Comparison of ENCODE assay signal across 1 cellular context in the genomic region with DNA sequence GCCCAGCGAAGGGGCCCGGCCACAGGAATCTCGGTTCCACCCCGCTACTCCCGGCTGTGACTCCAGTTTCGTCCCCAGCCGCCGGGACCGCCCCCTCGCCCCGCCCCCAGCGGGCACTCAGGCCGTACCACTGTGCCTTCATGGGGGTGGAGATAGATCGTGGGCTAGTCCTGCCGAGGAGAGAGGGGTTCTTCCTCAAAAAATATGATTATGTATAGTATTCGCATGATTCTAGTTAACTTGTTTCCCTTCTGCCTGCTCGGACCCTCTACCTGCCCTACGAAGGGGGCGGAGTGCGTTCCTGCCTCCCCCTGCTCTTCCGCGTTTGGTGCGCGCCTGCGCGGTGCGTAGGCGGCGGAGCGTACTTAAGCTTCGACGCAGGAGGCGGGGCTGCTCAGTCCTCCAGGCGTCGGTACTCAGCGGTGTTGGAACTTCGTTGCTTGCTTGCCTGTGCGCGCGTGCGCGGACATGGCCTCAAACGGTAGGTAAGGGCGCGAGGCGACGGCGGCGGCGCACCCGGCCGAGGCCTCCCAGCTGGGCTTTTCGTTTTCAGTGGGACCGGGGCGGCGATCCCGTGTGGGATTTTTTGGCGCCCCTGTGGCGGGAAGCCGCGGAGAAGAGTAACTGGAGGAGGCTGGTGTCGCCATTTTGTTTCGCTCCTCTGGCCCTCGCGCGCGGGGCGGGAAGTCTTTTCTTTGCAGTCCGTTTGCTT.
TF ChIP-seq lines count a peak whose summit lies in the region.

A gene (plus strand): TSS at position 393 of the 712 bp plus-strand sequence. CDS start 76 bp downstream, at position 469.

TF ChIP-seq in A549, 52 proteins besides CTCF, POLR2A, EP300 and RAD21 (continued from another document):
- TF ChIP-seq, protein P1, sequence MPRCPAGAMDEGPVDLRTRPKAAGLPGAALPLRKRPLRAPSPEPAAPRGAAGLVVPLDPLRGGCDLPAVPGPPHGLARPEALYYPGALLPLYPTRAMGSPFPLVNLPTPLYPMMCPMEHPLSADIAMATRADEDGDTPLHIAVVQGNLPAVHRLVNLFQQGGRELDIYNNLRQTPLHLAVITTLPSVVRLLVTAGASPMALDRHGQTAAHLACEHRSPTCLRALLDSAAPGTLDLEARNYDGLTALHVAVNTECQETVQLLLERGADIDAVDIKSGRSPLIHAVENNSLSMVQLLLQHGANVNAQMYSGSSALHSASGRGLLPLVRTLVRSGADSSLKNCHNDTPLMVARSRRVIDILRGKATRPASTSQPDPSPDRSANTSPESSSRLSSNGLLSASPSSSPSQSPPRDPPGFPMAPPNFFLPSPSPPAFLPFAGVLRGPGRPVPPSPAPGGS (IDR thresholded peaks at IDR 0.05): peak; percentile 100
- TF ChIP-seq SMC3 (IDR thresholded peaks at IDR 0.05) (no peak), GATA3 (IDR thresholded peaks at IDR 0.05; ENCODE audit: borderline replicate concordance) (peak; percentile 94), RARB (CRISPR knock-in tag; IDR thresholded peaks at IDR 0.05) (0 out of 2 replicates have a peak, but pooled peaks have one; percentile 21), FOXS1 (CRISPR knock-in tag; IDR thresholded peaks at IDR 0.05) (no peak), ESRRA (IDR thresholded peaks at IDR 0.05; ENCODE audit: borderline replicate concordance, low read length) (no peak), HOXA7 (CRISPR knock-in tag; IDR thresholded peaks at IDR 0.05) (peak; percentile 83; the same call in 1 of the 2 replicates)
- TF ChIP-seq, protein P2, sequence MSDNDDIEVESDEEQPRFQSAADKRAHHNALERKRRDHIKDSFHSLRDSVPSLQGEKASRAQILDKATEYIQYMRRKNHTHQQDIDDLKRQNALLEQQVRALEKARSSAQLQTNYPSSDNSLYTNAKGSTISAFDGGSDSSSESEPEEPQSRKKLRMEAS (IDR thresholded peaks at IDR 0.05): no peak
